ENCODE assay signal across 9 cellular contexts in the genomic region with DNA sequence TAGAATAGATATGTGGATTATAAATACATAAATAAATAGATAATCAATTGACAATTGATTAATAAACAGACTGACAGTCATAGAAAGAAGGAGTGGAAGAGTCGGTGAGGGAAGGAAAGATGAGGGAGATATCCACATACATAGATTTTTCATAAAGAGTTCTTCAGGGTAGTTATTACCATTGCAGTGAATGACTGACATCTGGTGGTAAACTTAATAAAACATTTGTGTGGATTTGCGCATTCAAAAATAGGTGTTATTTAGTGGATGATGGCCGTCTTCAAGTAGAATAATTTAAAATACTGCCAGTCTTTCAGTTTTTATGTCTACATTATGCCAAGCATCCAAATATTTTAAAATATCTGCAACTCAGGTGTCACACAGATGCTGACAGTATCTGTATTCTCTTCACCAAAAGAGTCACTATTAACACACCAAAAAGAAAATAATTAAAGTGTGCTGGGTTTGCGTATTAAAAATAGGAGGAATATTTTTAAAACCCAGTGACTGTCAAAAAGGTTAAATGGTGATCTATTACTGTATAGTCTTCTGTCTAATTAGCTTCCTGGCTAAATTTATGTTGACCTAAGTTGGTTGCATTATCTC.
DNase-seq lines count a peak whose midpoint lies in the region; ATAC-seq, FAIRE-seq and TF ChIP-seq lines count a peak whose summit lies in the region.
"Had no signal": no experiment of that assay in that cellular context is flagged by ENCODE, and none has a peak within 500 bp of the region (broad histone marks: within the 10 kb centered on the region; RNA-seq: fewer than 3 reads in every experiment).

No MANE protein-coding gene starts in this region.

- intact Hi-C loops in PC-3 (cut with micrococcal nuclease) (loop anchor here (1.0 to 5.0 kb wide), 7 partner anchors 70 to 505 kb away; no protein-coding TSS in a partner anchor), mucosa of descending colon (cut with DNase I, micrococcal nuclease) (no loop called here)

- no peaks in the 10 kb centered on the region for H3K79me2 ChIP-seq in PC-3 (ENCODE audit: low read length)

- TF ChIP-seq CTCF in PC-3 (conservative IDR thresholded peaks at IDR 0.05; ENCODE audit: low read depth, low read length) (peak; percentile 82), mucosa of descending colon (IDR thresholded peaks at IDR 0.05) (no peak)

- no peak overlapping the region for H3K27ac ChIP-seq in PC-3 (ENCODE audit: low read length)
- H3K27ac ChIP-seq: epithelial cell of prostate had no signal

- no peak for FAIRE-seq in HTR-8/SVneo (lab: Jason Lieb, UNC)

- no peaks in the 10 kb centered on the region for H3K9me3 ChIP-seq in PC-3 (ENCODE audit: low read length)
- no peaks in the 10 kb centered on the region for H3K9me3 ChIP-seq in mucosa of descending colon

- no peak overlapping the region for H3K4me2 ChIP-seq in PC-3 (ENCODE audit: low read length)

- CTCF ChIA-PET in PC-3 (lab: Charles Lee) = no interaction called here

- no TSS peak for BruUV-seq in PC-3 (replicated peaks; lab: Mats Ljungman, UMichigan)

- no peaks in the 10 kb centered on the region for H3K36me3 ChIP-seq in PC-3 (ENCODE audit: low read depth, low read length)
- no peaks in the 10 kb centered on the region for H3K36me3 ChIP-seq in mucosa of descending colon (ENCODE audit: low read depth)

- DNase-seq in COR-L47 (lab: John Stamatoyannopoulos, UW) (peak; percentile 54), HTR-8/SVneo (ENCODE audit: insufficient read length, low spot score) (peak; percentile 32), PC-3 (peak; percentile 88), fibroblast of peridontal ligament (ENCODE audit: extremely low read depth) (peak; percentile 79), smooth muscle cell of the brain vasculature (ENCODE audit: low read depth, low spot score) (peak; percentile 24), midbrain (lab: John Stamatoyannopoulos, UW) (no peak), mucosa of descending colon (no peak)

- no peak overlapping the region for H3K9ac ChIP-seq in PC-3 (ENCODE audit: low read length)

- no peaks in the 10 kb centered on the region for H3K27me3 ChIP-seq in PC-3 (ENCODE audit: low read length)

- H2AFZ ChIP-seq in PC-3 (ENCODE audit: low read length) = peak overlapping the region; percentile 46

- no peaks in the 10 kb centered on the region for H3F3A ChIP-seq in PC-3 (ENCODE audit: low read length, unreplicated experiment)

- peaks cover 8% of the 10 kb centered on the region; the same call in 1 of the 2 replicates for H3K4me1 ChIP-seq in PC-3 (ENCODE audit: insufficient read depth, low read length)
- no peaks in the 10 kb centered on the region for H3K4me1 ChIP-seq in mucosa of descending colon (ENCODE audit: low read depth)

- H3K9me2 ChIP-seq in PC-3 (replicated peaks; ENCODE audit: low read length) = no peaks in the 10 kb centered on the region

- ATAC-seq in PC-3 (peak; percentile 78), HG03460 (IDR thresholded peaks at IDR 0.05; ENCODE audit: unreplicated experiment) (no peak), mucosa of descending colon (no peak)

- POLR2A ChIA-PET in PC-3 (lab: Charles Lee; ENCODE audit: unreplicated experiment) = no interaction called here

- H4K20me1 ChIP-seq in PC-3 (ENCODE audit: low read length) = no peaks in the 10 kb centered on the region

- H3K4me3 ChIP-seq in PC-3 (ENCODE audit: low read length) (no peak overlapping the region), mucosa of descending colon (no peak overlapping the region)

Comparison
In these comparisons a context has a peak if more than half of its experiments do, and no peak if none do; other contexts are left out.
1. DNase-seq: peak in COR-L47 (single experiment), HTR-8/SVneo (single experiment), PC-3 (single experiment), fibroblast of peridontal ligament (single experiment) and smooth muscle cell of the brain vasculature (single experiment); none in midbrain (single experiment) and mucosa of descending colon (0 of 3).